In genomic region chr2:183995632-183996031, GRCh38 we compare ENCODE assay signal across 14 cellular contexts.
DNase-seq lines count a peak whose midpoint lies in the region; ATAC-seq and TF ChIP-seq lines count a peak whose summit lies in the region.
"Had no signal": no experiment of that assay in that cellular context is flagged by ENCODE, and none has a peak within 500 bp of the region (broad histone marks: within the 10 kb centered on the region; RNA-seq: fewer than 3 reads in every experiment).

No MANE protein-coding gene starts in this region.

- H3K4me1 ChIP-seq in BE2C (no peaks in the 10 kb centered on the region; the same call in none of the 2 replicates), mucosa of descending colon (ENCODE audit: low read depth) (peaks cover 27% of the 10 kb centered on the region), heart left ventricle (no peaks in the 10 kb centered on the region)

- H3K27me3 ChIP-seq in BE2C (no peaks in the 10 kb centered on the region), MG63 (no peaks in the 10 kb centered on the region), heart left ventricle (no peaks in the 10 kb centered on the region)

- DNase-seq in BE2C (peak; percentile 14), MG63 (peak; percentile 66), RKO (ENCODE audit: low spot score) (peak; percentile 12), glomerular visceral epithelial cell (ENCODE audit: extremely low spot score) (peak; percentile 79), mucosa of descending colon (no peak), heart left ventricle (no peak)
- no peak for DNase-seq in activated CD8-positive, alpha-beta T cell treated with anti-CD3 and anti-CD28 coated beads for 36 hours
- DNase-seq: activated CD8-positive, alpha-beta memory T cell treated with anti-CD3 and anti-CD28 coated beads for 24 hours; activated naive CD4-positive, alpha-beta T cell treated with anti-CD3 and anti-CD28 coated beads, Interleukin-2, amount 50 U/mL, for 16 hours; dermis blood vessel endothelial cell; DND-41; nephron progenitor cell; small intestine had no signal

- H3K4me3 Mint-ChIP-seq in activated CD8-positive, alpha-beta T cell treated with anti-CD3 and anti-CD28 coated beads for 36 hours, result no peak overlapping the region
- H3K4me3 Mint-ChIP-seq: nephron progenitor cell had no signal

- intact Hi-C loops in activated CD8-positive, alpha-beta T cell treated with anti-CD3 and anti-CD28 coated beads for 36 hours (cut with micrococcal nuclease), result no loop called here
- intact Hi-C loops in mucosa of descending colon (cut with DNase I, micrococcal nuclease) (no loop called here), heart left ventricle (cut with DNase I) (no loop called here)

- H3K36me3 Mint-ChIP-seq in activated CD8-positive, alpha-beta T cell treated with anti-CD3 and anti-CD28 coated beads for 36 hours (ENCODE audit: low read depth), result no peaks in the 10 kb centered on the region

- TF ChIP-seq CTCF in BE2C (IDR thresholded peaks at IDR 0.05; ENCODE audit: low read depth, low read length), result no peak
- TF ChIP-seq CTCF in activated CD8-positive, alpha-beta T cell treated with anti-CD3 and anti-CD28 coated beads for 36 hours (IDR thresholded peaks at IDR 0.05), result no peak
- no peak for TF ChIP-seq CTCF in mucosa of descending colon (IDR thresholded peaks at IDR 0.05)
- no peak for TF ChIP-seq CTCF in heart left ventricle (IDR thresholded peaks at IDR 0.05)

- H3K27ac Mint-ChIP-seq in activated CD8-positive, alpha-beta T cell treated with anti-CD3 and anti-CD28 coated beads for 36 hours, result no peak overlapping the region
- H3K27ac Mint-ChIP-seq: nephron progenitor cell had no signal

- no peaks in the 10 kb centered on the region for H3K9me3 ChIP-seq in BE2C
- no peaks in the 10 kb centered on the region for H3K9me3 ChIP-seq in MG63
- no peaks in the 10 kb centered on the region for H3K9me3 ChIP-seq in mucosa of descending colon
- no peaks in the 10 kb centered on the region for H3K9me3 ChIP-seq in heart left ventricle

- H3K9me3 Mint-ChIP-seq in activated CD8-positive, alpha-beta T cell treated with anti-CD3 and anti-CD28 coated beads for 36 hours, result peaks cover under 1% of the 10 kb centered on the region
- H3K9me3 Mint-ChIP-seq: nephron progenitor cell had no signal

- CTCF ChIA-PET in activated CD8-positive, alpha-beta T cell treated with anti-CD3 and anti-CD28 coated beads for 36 hours (lab: Charles Lee), result no interaction called here

- H3K36me3 ChIP-seq in BE2C (no peaks in the 10 kb centered on the region), MG63 (no peaks in the 10 kb centered on the region), mucosa of descending colon (ENCODE audit: low read depth) (no peaks in the 10 kb centered on the region), heart left ventricle (no peaks in the 10 kb centered on the region)

- 82 to 91% (median 84%) methylated on average over 2 of the region's 2 CpGs for WGBS in heart left ventricle, 4 donors

- H3K27ac ChIP-seq in heart left ventricle, result no peak overlapping the region

- ATAC-seq in GM21515 (IDR thresholded peaks at IDR 0.05; ENCODE audit: unreplicated experiment) (no peak), mucosa of descending colon (no peak), heart left ventricle (no peak)
- no peak for ATAC-seq in activated CD8-positive, alpha-beta T cell treated with anti-CD3 and anti-CD28 coated beads for 36 hours

- POLR2A ChIA-PET in activated CD8-positive, alpha-beta T cell treated with anti-CD3 and anti-CD28 coated beads for 36 hours (lab: Charles Lee), result no interaction called here

- no peaks in the 10 kb centered on the region for H3K4me1 Mint-ChIP-seq in activated CD8-positive, alpha-beta T cell treated with anti-CD3 and anti-CD28 coated beads for 36 hours (ENCODE audit: low read depth)
- H3K4me1 Mint-ChIP-seq: nephron progenitor cell had no signal

- TF ChIP-seq POLR2A in heart left ventricle (IDR thresholded peaks at IDR 0.05), result no peak

- no peaks in the 10 kb centered on the region for H3K27me3 Mint-ChIP-seq in activated CD8-positive, alpha-beta T cell treated with anti-CD3 and anti-CD28 coated beads for 36 hours

- H3K4me3 ChIP-seq in BE2C (ENCODE audit: low read depth, low read length) (no peak overlapping the region), MG63 (no peak overlapping the region), mucosa of descending colon (no peak overlapping the region), heart left ventricle (no peak overlapping the region)

Comparison
In these comparisons a context has a peak if more than half of its experiments do, and no peak if none do; other contexts are left out.
1. DNase-seq: peak in BE2C (single experiment), MG63 (single experiment), RKO (single experiment) and glomerular visceral epithelial cell (single experiment); none in activated CD8-positive, alpha-beta T cell treated with anti-CD3 and anti-CD28 coated beads for 36 hours (single experiment), mucosa of descending colon (0 of 3) and heart left ventricle (0 of 5).